In genomic region chrX:10818651-10819050, GRCh38 we compare ENCODE assay signal across 31 cellular contexts.
"Had no signal": no experiment of that assay in that cellular context is flagged by ENCODE, and none has a peak within 500 bp of the region (broad histone marks: within the 10 kb centered on the region; RNA-seq: fewer than 3 reads in every experiment).

No MANE protein-coding gene starts in this region.

- H3K4me3 Mint-ChIP-seq: natural killer cell; nephron; neural progenitor cell; stimulated activated memory B cell treated with anti-CD40 and anti-IgM and Interleukin-4, amounts not matched to agents 10 μg/mL and 1 μg/mL and 100 μg/mL, for 72 hours; stimulated activated naive CD8-positive, alpha-beta T cell treated with anti-CD3 and anti-CD28 coated beads, Interleukin-15, amount 100 ng/mL, for 72 hours; type B pancreatic cell had no signal

- ATAC-seq: natural killer cell; psoas muscle; right cardiac atrium; right lobe of liver; stimulated activated memory B cell treated with anti-CD40 and anti-IgM and Interleukin-4, amounts not matched to agents 10 μg/mL and 1 μg/mL and 100 μg/mL, for 72 hours; stimulated activated naive CD8-positive, alpha-beta T cell treated with anti-CD3 and anti-CD28 coated beads, Interleukin-15, amount 100 ng/mL, for 72 hours; stimulated activated naive CD8-positive, alpha-beta T cell treated with anti-CD3 and anti-CD28 coated beads, Interleukin-15, Interleukin-2, amounts not matched to agents 100 U/mL and 50 U/mL, for 24 hours; upper lobe of right lung had no signal

- H3K27me3 ChIP-seq: neural progenitor cell, ovary, right lobe of liver, spleen, suprapubic skin, testis, tibial artery, transverse colon, upper lobe of right lung, uterus had no signal

- H3K36me3 ChIP-seq: neural progenitor cell, ovary, right lobe of liver, spleen, suprapubic skin, tibial artery, transverse colon, upper lobe of right lung, uterus had no signal

- H3K9me3 Mint-ChIP-seq: nephron; stimulated activated naive CD8-positive, alpha-beta T cell treated with anti-CD3 and anti-CD28 coated beads, Interleukin-15, amount 100 ng/mL, for 72 hours; type B pancreatic cell had no signal

- H3K9me3 ChIP-seq: ovary, psoas muscle, right lobe of liver, suprapubic skin, testis, tibial artery, transverse colon, upper lobe of right lung, uterus had no signal

- H3K27ac Mint-ChIP-seq: natural killer cell; nephron; neural progenitor cell; progenitor cell of endocrine pancreas; stimulated activated memory B cell treated with anti-CD40 and anti-IgM and Interleukin-4, amounts not matched to agents 10 μg/mL and 1 μg/mL and 100 μg/mL, for 72 hours; stimulated activated naive CD8-positive, alpha-beta T cell treated with anti-CD3 and anti-CD28 coated beads, Interleukin-15, amount 100 ng/mL, for 72 hours; type B pancreatic cell had no signal

- H3K4me2 ChIP-seq: neural progenitor cell, smooth muscle cell had no signal

- H3K4me3 ChIP-seq: neural progenitor cell, ovary, psoas muscle, right lobe of liver, skin epidermis, smooth muscle cell, spleen, suprapubic skin, testis, tibial artery, transverse colon, upper lobe of right lung, uterus had no signal

- H3K4me1 Mint-ChIP-seq: natural killer cell; neural progenitor cell; stimulated activated memory B cell treated with anti-CD40 and anti-IgM and Interleukin-4, amounts not matched to agents 10 μg/mL and 1 μg/mL and 100 μg/mL, for 72 hours; stimulated activated naive CD8-positive, alpha-beta T cell treated with anti-CD3 and anti-CD28 coated beads, Interleukin-15, amount 100 ng/mL, for 72 hours had no signal

- H3K9ac ChIP-seq: neural progenitor cell, parathyroid adenoma had no signal

- DNase-seq: natural killer cell; occipital lobe; ovary; posterior cingulate gyrus; psoas muscle; right cardiac atrium; right lobe of liver; spleen; stimulated activated CD4-positive, alpha-beta T cell treated with anti-CD3 and anti-CD28 coated beads, Interleukin-12 subunit alpha, Interleukin-12 subunit beta, amount 100 ng/mL, for 4 hours; stimulated activated CD4-positive, alpha-beta T cell treated with anti-CD3 and anti-CD28 coated beads, Interleukin-1b, Interleukin-23, amount 100 ng/mL, for 48 hours; stimulated activated CD4-positive, alpha-beta T cell treated with anti-CD3 and anti-CD28 coated beads, Interleukin-4, amount 100 ng/mL, for 1 hour; stimulated activated CD4-positive, alpha-beta T cell treated with anti-CD3 and anti-CD28 coated beads, Interleukin-4, amount 100 ng/mL, for 4 hours; stimulated activated CD8-positive, alpha-beta memory T cell treated with anti-CD3 and anti-CD28 coated beads, Interleukin-4, amount 100 ng/mL, for 48 hours; stimulated activated naive CD4-positive, alpha-beta T cell; stimulated activated naive CD8-positive, alpha-beta T cell treated with anti-CD3 and anti-CD28 coated beads, Interleukin-15, amount 100 ng/mL, for 72 hours; stimulated activated naive CD8-positive, alpha-beta T cell treated with anti-CD3 and anti-CD28 coated beads, Interleukin-15, Interleukin-2, amounts not matched to agents 100 U/mL and 50 U/mL, for 24 hours; substantia nigra; testis; tibial artery; transverse colon; upper lobe of right lung; uterus had no signal

- H3K27me3 Mint-ChIP-seq: progenitor cell of endocrine pancreas; stimulated activated memory B cell treated with anti-CD40 and anti-IgM and Interleukin-4, amounts not matched to agents 10 μg/mL and 1 μg/mL and 100 μg/mL, for 72 hours; stimulated activated naive CD8-positive, alpha-beta T cell treated with anti-CD3 and anti-CD28 coated beads, Interleukin-15, amount 100 ng/mL, for 72 hours; type B pancreatic cell had no signal

- H3K79me2 ChIP-seq: parathyroid adenoma had no signal

- H3K27ac ChIP-seq: neural progenitor cell, ovary, parathyroid adenoma, psoas muscle, right lobe of liver, skin epidermis, spleen, suprapubic skin, testis, tibial artery, transverse colon, upper lobe of right lung had no signal

- H3K36me3 Mint-ChIP-seq: natural killer cell; neural progenitor cell; stimulated activated memory B cell treated with anti-CD40 and anti-IgM and Interleukin-4, amounts not matched to agents 10 μg/mL and 1 μg/mL and 100 μg/mL, for 72 hours; type B pancreatic cell had no signal

- H3K4me1 ChIP-seq: neural progenitor cell, psoas muscle, right lobe of liver, spleen, suprapubic skin, testis, tibial artery, upper lobe of right lung, uterus had no signal

- H2AFZ ChIP-seq: neural progenitor cell, parathyroid adenoma had no signal
